In genomic region chr6:142927274-142927586, GRCh38 we compare ENCODE assay signal across 8 cellular contexts. TPM values are rescaled to one million over a fixed set of nuclear protein-coding genes. Genes with fewer than 3 reads are reported as not detected.
A peak's percentile ranks its signal among the peaks of the same experiment; 100 is the strongest.
DNase-seq lines count a peak whose midpoint lies in the region; ATAC-seq, FAIRE-seq and TF ChIP-seq lines count a peak whose summit lies in the region.

No MANE protein-coding gene starts in this region.

- peak overlapping the region; percentile 58 for H2AFZ ChIP-seq in keratinocyte (ENCODE audit: control insufficient read depth, low read length)

- no peak for DNase-seq in activated naive CD8-positive, alpha-beta T cell treated with anti-CD3 and anti-CD28 coated beads for 36 hours
- DNase-seq in keratinocyte (ENCODE audit: low read depth, low spot score) = no peak
- DNase-seq in stomach = no peak
- no peak for DNase-seq in NCI-H1930 (lab: John Stamatoyannopoulos, UW)
- no peak for DNase-seq in ACHN

- H3K9ac ChIP-seq in keratinocyte (ENCODE audit: control insufficient read depth, extremely low read depth, insufficient read depth, low read length) = peak overlapping the region; percentile 84

- H3K27me3 ChIP-seq in keratinocyte (ENCODE audit: control insufficient read depth, extremely low read depth, insufficient read depth, low read length) = no peaks in the 10 kb centered on the region
- H3K27me3 ChIP-seq in stomach = no peaks in the 10 kb centered on the region

- TF ChIP-seq CTCF in keratinocyte (optimal IDR thresholded peaks at IDR 0.05 in 1 of 3, IDR thresholded peaks at IDR 0.05 in 1 of 3, conservative IDR thresholded peaks at IDR 0.05 in 1 of 3; ENCODE audit: extremely low read depth in 1 of 3, insufficient read depth in 2 of 3, low read length in 3 of 3) = no peak
- no peak for TF ChIP-seq CTCF in stomach (IDR thresholded peaks at IDR 0.05)

- H3K79me2 ChIP-seq in keratinocyte (ENCODE audit: control insufficient read depth, insufficient read depth, low read length) = peaks cover 21% of the 10 kb centered on the region

- H3K9me3 ChIP-seq in keratinocyte (ENCODE audit: control insufficient read depth, low read depth, low read length) (no peaks in the 10 kb centered on the region), stomach (no peaks in the 10 kb centered on the region)

- intact Hi-C loops in stomach (cut with DNase I; ENCODE audit: low total_unique reads) = no loop called here

- WGBS in stomach, 5 donors = 0 to 2% (median 1%) methylated on average over 7 of the region's 7 CpGs

- ATAC-seq in HG03457 (IDR thresholded peaks at IDR 0.05; ENCODE audit: unreplicated experiment) (no peak), HG03354 (IDR thresholded peaks at IDR 0.05; ENCODE audit: poor library complexity, severe bottlenecking, unreplicated experiment) (no peak)

- H3K4me3 Mint-ChIP-seq in IgD-negative memory B cell = peak overlapping the region; percentile 90 to 96 (median 92)
- H3K4me3 Mint-ChIP-seq in activated naive CD8-positive, alpha-beta T cell treated with anti-CD3 and anti-CD28 coated beads for 36 hours = peak overlapping the region; percentile 92

- dilution Hi-C loops in keratinocyte (cut with MboI; ENCODE audit: extremely low pct_ligation_motif_present, low sequenced_read_pairs) = no loop called here

- H3K4me1 Mint-ChIP-seq in IgD-negative memory B cell = peaks cover 43 to 59% (median 43%) of the 10 kb centered on the region in 3 donors
- H3K4me1 Mint-ChIP-seq in activated naive CD8-positive, alpha-beta T cell treated with anti-CD3 and anti-CD28 coated beads for 36 hours = peaks cover 56% of the 10 kb centered on the region

- peak overlapping the region; percentile 45 to 77 (median 67) for H3K4me3 ChIP-seq in keratinocyte (ENCODE audit: control insufficient read depth in 2 of 3, extremely low read depth in 1 of 3, insufficient read depth in 2 of 3, low read depth in 1 of 3, low read length in 3 of 3)
- H3K4me3 ChIP-seq in stomach = peak overlapping the region; percentile 53 to 63 (median 58)

- peaks cover 1% of the 10 kb centered on the region for H3K36me3 Mint-ChIP-seq in IgD-negative memory B cell
- peaks cover 25% of the 10 kb centered on the region for H3K36me3 Mint-ChIP-seq in activated naive CD8-positive, alpha-beta T cell treated with anti-CD3 and anti-CD28 coated beads for 36 hours

- H3K36me3 ChIP-seq in keratinocyte (ENCODE audit: control insufficient read depth in 2 of 2, extremely low read depth in 1 of 2, insufficient read depth in 2 of 2, low read length in 2 of 2) (no peaks in the 10 kb centered on the region), stomach (no peaks in the 10 kb centered on the region)

- H3K9me1 ChIP-seq in keratinocyte (ENCODE audit: control insufficient read depth, extremely low read depth, insufficient read depth, low read length) = no peaks in the 10 kb centered on the region

- no peak for TF ChIP-seq POLR2A in stomach (IDR thresholded peaks at IDR 0.05)

- H3K27me3 Mint-ChIP-seq in IgD-negative memory B cell = no peaks in the 10 kb centered on the region
- no peaks in the 10 kb centered on the region for H3K27me3 Mint-ChIP-seq in activated naive CD8-positive, alpha-beta T cell treated with anti-CD3 and anti-CD28 coated beads for 36 hours

- no peaks in the 10 kb centered on the region for H4K20me1 ChIP-seq in keratinocyte (ENCODE audit: control insufficient read depth, extremely low read depth, insufficient read depth, low read length)

- peak overlapping the region; percentile 92 to 99 (median 93) for H3K27ac Mint-ChIP-seq in IgD-negative memory B cell
- peak overlapping the region; percentile 97 for H3K27ac Mint-ChIP-seq in activated naive CD8-positive, alpha-beta T cell treated with anti-CD3 and anti-CD28 coated beads for 36 hours

- peak overlapping the region; percentile 94 for H3K4me2 ChIP-seq in keratinocyte (ENCODE audit: control insufficient read depth, extremely low read depth, insufficient read depth, low read depth, low read length)

- in situ Hi-C loops in ACHN (cut with HindIII; ENCODE audit: low pct_ligation_motif_present, low pct_unique_long_range_greater_than_20kb, low sequenced_read_pairs) = no loop called here

- H3K4me1 ChIP-seq in keratinocyte (ENCODE audit: control insufficient read depth, extremely low read depth, insufficient read depth, low read length) (peaks cover 10% of the 10 kb centered on the region), stomach (peaks cover 6 to 34% (median 17%) of the 10 kb centered on the region in 4 donors)

- no peaks in the 10 kb centered on the region for H3K9me3 Mint-ChIP-seq in IgD-negative memory B cell
- H3K9me3 Mint-ChIP-seq in activated naive CD8-positive, alpha-beta T cell treated with anti-CD3 and anti-CD28 coated beads for 36 hours = no peaks in the 10 kb centered on the region

- TF ChIP-seq EP300 in stomach (IDR thresholded peaks at IDR 0.05) = no peak

- H3K27ac ChIP-seq in keratinocyte (ENCODE audit: control insufficient read depth, insufficient read depth, low read length) = peak overlapping the region; percentile 65
- H3K27ac ChIP-seq in stomach = peak overlapping the region; percentile 91 to 94 (median 91)

- FAIRE-seq in keratinocyte (lab: Jason Lieb, UNC) = no peak

RNA-seq across cellular contexts. Expression of gene HIVEP2, which starts 17.7 kb away (rescaled TPM):
- 5.9 TPM for polyA plus RNA-seq in IgD-negative memory B cell
- total RNA-seq in activated naive CD8-positive, alpha-beta T cell treated with anti-CD3 and anti-CD28 coated beads for 36 hours = 10 to 100 TPM; 27.1 to 28.8 TPM
- polyA plus RNA-seq in keratinocyte = 5.9 to 8.9 TPM (median 6.5 TPM) in 3 replicates
- polyA plus RNA-seq in keratinocyte (2011; ENCODE audit: low read depth) = 9.0 TPM
- polyA plus RNA-seq in keratinocyte (2011; cell fraction: cytosol; rRNA removed) = 3.9 and 4.8 TPM in 2 replicates
- 17.0 and 18.4 TPM in 2 replicates for polyA plus RNA-seq in keratinocyte (2011; cell fraction: nucleus; rRNA removed)
- 8.4 and 8.7 TPM in 2 replicates for polyA plus RNA-seq in keratinocyte (2012; ENCODE audit: low replicate concordance)
- 15.0 to 21.8 TPM (median 15.5 TPM) in 3 replicates for polyA minus RNA-seq in keratinocyte
- 4.2 TPM for polyA minus RNA-seq in keratinocyte (2011; cell fraction: cytosol; rRNA and poly(A)+ RNA removed)
- 13.5 and 26.3 TPM in 2 replicates for polyA minus RNA-seq in keratinocyte (2011; cell fraction: nucleus; rRNA and poly(A)+ RNA removed)
- total RNA-seq in stomach = 10 to 100 TPM in 2 of 5 donors, 1 to 10 TPM in 2, under 1 TPM in 1; 0.58 to 14.3 (median 9.1) TPM
- 1 to 10 TPM; 2.2 to 3.2 (median 2.9) TPM for polyA plus RNA-seq in stomach
